1 cellular context compared by ENCODE assay signal in genomic region chr17:40284085-40284713, GRCh38.
TF ChIP-seq lines count a peak whose summit lies in the region.

No MANE protein-coding gene starts in this region.

TF ChIP-seq in IMR-90, 13 proteins besides CTCF, POLR2A, EP300 and RAD21:
- TF ChIP-seq MAZ (IDR thresholded peaks at IDR 0.05; ENCODE audit: borderline replicate concordance, low read depth, low read length), result no peak
- TF ChIP-seq NFE2L2 (IDR thresholded peaks at IDR 0.05; ENCODE audit: low read depth, low read length), result no peak
- no peak for TF ChIP-seq MAFK (IDR thresholded peaks at IDR 0.05; ENCODE audit: low read depth, low read length)
- no peak for TF ChIP-seq RCOR1 (IDR thresholded peaks at IDR 0.05; ENCODE audit: insufficient replicate concordance, low read length)
- no peak; the same call in 1 of the 2 replicates for TF ChIP-seq FOS (IDR thresholded peaks at IDR 0.05; ENCODE audit: low read depth, low read length)
- no peak for TF ChIP-seq SMC3 (IDR thresholded peaks at IDR 0.05; ENCODE audit: low read depth, low read length)
- TF ChIP-seq RFX5 (IDR thresholded peaks at IDR 0.05; ENCODE audit: low read depth, low read length), result no peak
- TF ChIP-seq CHD1 (IDR thresholded peaks at IDR 0.05; ENCODE audit: low read depth, low read length), result no peak
- TF ChIP-seq BHLHE40 (IDR thresholded peaks at IDR 0.05; ENCODE audit: low read depth, low read length), result peak; percentile 42; the same call in 1 of the 2 replicates
- TF ChIP-seq, protein P1, sequence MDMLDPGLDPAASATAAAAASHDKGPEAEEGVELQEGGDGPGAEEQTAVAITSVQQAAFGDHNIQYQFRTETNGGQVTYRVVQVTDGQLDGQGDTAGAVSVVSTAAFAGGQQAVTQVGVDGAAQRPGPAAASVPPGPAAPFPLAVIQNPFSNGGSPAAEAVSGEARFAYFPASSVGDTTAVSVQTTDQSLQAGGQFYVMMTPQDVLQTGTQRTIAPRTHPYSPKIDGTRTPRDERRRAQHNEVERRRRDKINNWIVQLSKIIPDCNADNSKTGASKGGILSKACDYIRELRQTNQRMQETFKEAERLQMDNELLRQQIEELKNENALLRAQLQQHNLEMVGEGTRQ (IDR thresholded peaks at IDR 0.05; ENCODE audit: low read depth, low read length), result no peak
- no peak for TF ChIP-seq ELK1 (IDR thresholded peaks at IDR 0.05; ENCODE audit: borderline replicate concordance, low read depth, low read length)
- no peak for TF ChIP-seq MXI1 (IDR thresholded peaks at IDR 0.05; ENCODE audit: borderline replicate concordance, low read depth, low read length)
- TF ChIP-seq CEBPB (IDR thresholded peaks at IDR 0.05; ENCODE audit: low read depth, low read length), result peak; percentile 41; the same call in 1 of the 2 replicates
